Comparison of ENCODE assay signal across 8 cellular contexts in the genomic region with DNA sequence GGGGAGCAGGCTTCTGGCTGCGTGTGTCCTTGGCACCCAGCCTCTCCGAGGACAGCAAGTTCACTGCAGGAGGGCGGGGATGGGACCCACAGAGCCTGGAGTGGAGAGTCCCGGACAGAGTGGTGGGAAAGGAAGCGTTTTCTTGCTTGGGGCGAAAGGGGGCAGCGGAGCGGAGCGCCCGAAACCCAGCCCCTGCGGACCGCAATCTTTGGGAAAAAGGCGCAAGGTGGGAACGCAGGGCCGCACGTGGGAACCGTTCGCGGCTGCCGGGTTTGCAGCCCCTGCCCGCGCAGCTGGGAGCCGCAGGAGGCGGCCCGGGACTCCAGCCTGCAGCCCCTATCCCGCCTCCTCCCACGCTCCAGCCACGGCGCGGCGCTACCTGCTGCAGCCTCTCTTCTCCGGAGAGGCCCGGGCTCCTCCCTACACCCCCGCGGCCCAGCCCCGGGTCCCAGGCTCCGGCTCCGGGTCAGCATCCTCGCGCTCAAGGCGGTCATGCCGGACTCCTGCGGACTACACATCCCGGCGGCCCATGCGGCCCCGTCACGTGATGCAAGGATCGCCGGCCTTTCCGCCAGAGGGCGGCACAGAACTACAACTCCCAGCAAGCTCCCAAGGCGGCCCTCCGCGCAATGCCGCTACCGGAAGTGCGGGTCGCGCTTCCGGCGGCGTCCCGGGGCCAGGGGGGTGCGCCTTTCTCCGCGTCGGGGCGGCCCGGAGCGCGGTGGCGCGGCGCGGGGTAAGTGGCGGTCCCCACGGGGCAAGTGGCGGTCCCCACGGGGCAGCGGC. TPM values are rescaled to one million over a fixed set of nuclear protein-coding genes. Genes with fewer than 3 reads are reported as not detected.
DNase-seq lines count a peak whose midpoint lies in the region; ATAC-seq, FAIRE-seq and TF ChIP-seq lines count a peak whose summit lies in the region.

A gene (minus strand): TSS at position 505 of the 786 bp plus-strand sequence. CDS start 11 bp downstream, at position 494.
A gene (plus strand): TSS at position 656 of the 786 bp plus-strand sequence. CDS start 631 bp downstream, outside the sequence.

- H3K79me2 ChIP-seq in OCI-LY1 (ENCODE audit: insufficient read depth, low read length) = no peaks in the 10 kb centered on the region

- peak within 1 kb of the TSS; percentile 98 for H3K4me2 ChIP-seq in OCI-LY1 (ENCODE audit: low read length)

- H3K9ac ChIP-seq in HUES48 (ENCODE audit: low read depth, low read length) (peak within 1 kb of the TSS; percentile 61), OCI-LY1 (ENCODE audit: low read length) (peak within 1 kb of the TSS; percentile 79)

- H3K4me3 ChIP-seq in HUES48 (ENCODE audit: low read depth, low read length) = peak within 1 kb of the TSS; percentile 93
- H3K4me3 ChIP-seq in OCI-LY1 (ENCODE audit: low read depth, low read length, poor library complexity, severe bottlenecking) = peak within 1 kb of the TSS; percentile 89
- H3K4me3 ChIP-seq in mononuclear cell (ENCODE audit: low read length) = peak within 1 kb of the TSS; percentile 76

- peak; percentile 84 for ATAC-seq in GM21390 (IDR thresholded peaks at IDR 0.05; ENCODE audit: unreplicated experiment)

- no peak for FAIRE-seq in D721Med (lab: Jason Lieb, UNC)

- peak; percentile 90 for DNase-seq in D721Med (ENCODE audit: insufficient read length, low spot score)
- peak; percentile 96 for DNase-seq in activated CD8-positive, alpha-beta memory T cell treated with anti-CD3 and anti-CD28 coated beads, Interleukin-2, amount 50 U/mL, for 48 hours
- DNase-seq in epidermal melanocyte (ENCODE audit: insufficient read length, low spot score) = peak; percentile 98
- peak; percentile 82 to 86 for DNase-seq in stimulated activated CD8-positive, alpha-beta memory T cell treated with anti-CD3 and anti-CD28 coated beads, Interleukin-4, amount 100 ng/mL, for 1 hour (ENCODE audit: low read depth in 2 of 2, low spot score in 1 of 2)

- no peaks in the 10 kb centered on the region for H3K9me2 ChIP-seq in OCI-LY1 (ENCODE audit: low read depth, low read length)

- TF ChIP-seq CTCF in D721Med (IDR thresholded peaks at IDR 0.05; ENCODE audit: insufficient read depth, missing control alignments) (no peak), OCI-LY1 (IDR thresholded peaks at IDR 0.05; ENCODE audit: low read length) (no peak)

- H2AFZ ChIP-seq in OCI-LY1 (ENCODE audit: low read length) = no peak within 1 kb of the TSS

- H3K4me1 ChIP-seq in HUES48 (ENCODE audit: control insufficient read depth, insufficient read depth, low read length) (peaks cover 7% of the 10 kb centered on the region), OCI-LY1 (ENCODE audit: insufficient read depth, low read length, severe bottlenecking) (peaks cover 24% of the 10 kb centered on the region), mononuclear cell (ENCODE audit: insufficient read depth, low read length) (peaks cover 19% of the 10 kb centered on the region)

- no peaks in the 10 kb centered on the region for H3F3A ChIP-seq in OCI-LY1 (ENCODE audit: insufficient read depth, low read length)

- H3K27me3 ChIP-seq in HUES48 (ENCODE audit: control insufficient read depth, insufficient read depth, low read length) = no peaks in the 10 kb centered on the region
- H3K27me3 ChIP-seq in OCI-LY1 (ENCODE audit: insufficient read depth, low read length) = no peaks in the 10 kb centered on the region
- H3K27me3 ChIP-seq in mononuclear cell (ENCODE audit: insufficient read depth, low read length) = no peaks in the 10 kb centered on the region

- no peaks in the 10 kb centered on the region for H3K9me3 ChIP-seq in HUES48 (ENCODE audit: control insufficient read depth, insufficient read depth, low read length)
- no peaks in the 10 kb centered on the region for H3K9me3 ChIP-seq in OCI-LY1 (ENCODE audit: low read length)
- H3K9me3 ChIP-seq in mononuclear cell (ENCODE audit: low read depth, low read length) = no peaks in the 10 kb centered on the region

- no peaks in the 10 kb centered on the region for H4K20me1 ChIP-seq in OCI-LY1 (ENCODE audit: insufficient read depth, low read length)

- H3K27ac ChIP-seq in HUES48 (ENCODE audit: low read depth, low read length) (peak within 1 kb of the TSS; percentile 47), OCI-LY1 (ENCODE audit: low read depth, low read length, poor library complexity, severe bottlenecking) (no peak within 1 kb of the TSS)

- H3K36me3 ChIP-seq in HUES48 (ENCODE audit: control insufficient read depth, insufficient read depth, low read length) = peaks cover 31% of the 10 kb centered on the region
- peaks cover 22% of the 10 kb centered on the region; the same call in 1 of the 2 replicates for H3K36me3 ChIP-seq in OCI-LY1 (ENCODE audit: insufficient read depth, low read length)

RNA-seq across cellular contexts. Expression of the first gene that starts in this region (rescaled TPM):
- total RNA-seq in mononuclear cell = 3.1 TPM

RNA-seq across cellular contexts. Expression of the second gene that starts in this region (rescaled TPM):
- total RNA-seq in mononuclear cell = 28.3 TPM
